Comparison of ENCODE assay signal across 8 cellular contexts in the genomic region with DNA sequence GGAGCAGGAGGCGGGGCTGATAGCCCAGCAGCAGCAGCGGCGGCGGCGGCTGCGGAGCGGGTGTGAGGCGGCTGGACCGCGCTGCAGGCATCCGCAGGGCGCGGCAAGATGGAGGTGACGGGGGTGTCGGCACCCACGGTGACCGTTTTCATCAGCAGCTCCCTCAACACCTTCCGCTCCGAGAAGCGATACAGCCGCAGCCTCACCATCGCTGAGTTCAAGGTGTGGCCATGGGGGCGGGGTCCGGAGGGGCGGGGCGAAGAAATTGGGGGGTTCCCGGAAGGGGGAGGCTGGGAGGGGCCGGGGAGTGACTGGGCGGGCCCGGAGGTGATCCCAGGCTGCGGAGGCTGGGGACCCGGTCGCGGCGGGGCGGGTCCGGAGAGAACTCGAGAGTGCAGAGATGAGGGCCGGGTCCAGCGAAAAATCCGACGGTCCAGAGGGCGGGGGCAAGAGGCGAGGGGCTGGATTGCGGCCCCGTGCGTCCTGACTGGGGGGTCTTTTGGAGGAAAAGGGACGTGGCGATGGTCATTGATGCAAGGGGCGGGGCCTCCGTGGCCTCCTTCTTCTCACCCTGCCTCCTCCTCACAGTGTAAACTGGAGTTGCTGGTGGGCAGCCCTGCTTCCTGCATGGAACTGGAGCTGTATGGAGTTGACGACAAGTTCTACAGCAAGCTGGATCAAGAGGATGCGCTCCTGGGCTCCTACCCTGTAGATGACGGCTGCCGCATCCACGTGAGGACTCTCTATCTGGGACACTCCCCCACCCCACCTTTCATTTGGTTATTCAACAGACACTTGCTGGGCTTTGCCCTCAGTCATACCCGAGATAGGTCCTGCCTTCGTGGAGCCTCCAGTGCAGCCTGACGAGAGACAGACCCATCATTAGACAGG. TPM values are rescaled to one million over a fixed set of nuclear protein-coding genes. Genes with fewer than 3 reads are reported as not detected.
DNase-seq lines count a peak whose midpoint lies in the region; ATAC-seq and TF ChIP-seq lines count a peak whose summit lies in the region.

A gene with protein sequence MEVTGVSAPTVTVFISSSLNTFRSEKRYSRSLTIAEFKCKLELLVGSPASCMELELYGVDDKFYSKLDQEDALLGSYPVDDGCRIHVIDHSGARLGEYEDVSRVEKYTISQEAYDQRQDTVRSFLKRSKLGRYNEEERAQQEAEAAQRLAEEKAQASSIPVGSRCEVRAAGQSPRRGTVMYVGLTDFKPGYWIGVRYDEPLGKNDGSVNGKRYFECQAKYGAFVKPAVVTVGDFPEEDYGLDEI (plus strand): TSS at position 16 of the 891 bp plus-strand sequence. CDS start 93 bp downstream, at position 109.

- WGBS in thymus = 10% methylated on average over 59 of the region's 59 CpGs

- H3K27ac ChIP-seq in neutrophil = peak within 1 kb of the TSS; percentile 81
- H3K27ac ChIP-seq in thymus (ENCODE audit: low read depth) = peak within 1 kb of the TSS; percentile 98

- DNase-seq in GM12864 (ENCODE audit: low read depth) (no peak), NT2/D1 (ENCODE audit: low read depth, low spot score) (no peak), fibroblast of mammary gland (ENCODE audit: low read depth) (peak; percentile 31), GOT3 (lab: John Stamatoyannopoulos, UW) (no peak)
- DNase-seq in activated T-cell treated with anti-CD3 and anti-CD28 coated beads, Interleukin-2, amount 50 U/mL, for 1 hour = peak; percentile 92

- TF ChIP-seq CTCF in GM12864 (IDR thresholded peaks at IDR 0.05; ENCODE audit: low read depth, low read length, missing control alignments) (no peak), fibroblast of mammary gland (conservative IDR thresholded peaks at IDR 0.05; ENCODE audit: control insufficient read depth, insufficient read depth, low read depth, low read length) (no peak), neutrophil (IDR thresholded peaks at IDR 0.05) (no peak)

- no peaks in the 10 kb centered on the region for H3K9me3 ChIP-seq in NT2/D1 (ENCODE audit: insufficient read depth, low read length)
- H3K9me3 ChIP-seq in neutrophil = no peaks in the 10 kb centered on the region
- no peaks in the 10 kb centered on the region for H3K9me3 ChIP-seq in thymus (ENCODE audit: control insufficient read depth)

- H3K4me3 ChIP-seq in GM12864 (ENCODE audit: low read depth, low read length) = peak within 1 kb of the TSS; percentile 69
- peak within 1 kb of the TSS; percentile 78 for H3K4me3 ChIP-seq in NT2/D1 (ENCODE audit: insufficient read length, low read depth)
- H3K4me3 ChIP-seq in fibroblast of mammary gland (ENCODE audit: control insufficient read depth, low read depth, low read length) = peak within 1 kb of the TSS; percentile 92
- H3K4me3 ChIP-seq in neutrophil (ENCODE audit: low read depth in 1 of 2, low read length in 1 of 2) = peak within 1 kb of the TSS; percentile 89 to 93
- peak within 1 kb of the TSS; percentile 84 for H3K4me3 ChIP-seq in thymus (ENCODE audit: low read length)

- H3K27me3 ChIP-seq in NT2/D1 (ENCODE audit: insufficient read depth, insufficient read length) (no peaks in the 10 kb centered on the region), neutrophil (no peaks in the 10 kb centered on the region), thymus (ENCODE audit: control insufficient read depth, insufficient read depth) (no peaks in the 10 kb centered on the region)

- H3K9ac ChIP-seq in NT2/D1 (ENCODE audit: insufficient read length, low read depth) = peak within 1 kb of the TSS; percentile 91

- peaks cover 46% of the 10 kb centered on the region for H3K36me3 ChIP-seq in NT2/D1 (ENCODE audit: insufficient read depth, insufficient read length, low read length)
- peaks cover 51% of the 10 kb centered on the region for H3K36me3 ChIP-seq in neutrophil
- peaks cover 47% of the 10 kb centered on the region for H3K36me3 ChIP-seq in thymus (ENCODE audit: control insufficient read depth, insufficient read depth)

- H3K4me1 ChIP-seq in NT2/D1 (ENCODE audit: insufficient read depth, insufficient read length) (peaks cover 30% of the 10 kb centered on the region), neutrophil (ENCODE audit: control insufficient read depth in 1 of 2, insufficient read depth in 1 of 2, low read depth in 1 of 2, low read length in 1 of 2) (peaks cover 27 to 32% of the 10 kb centered on the region in 2 experiments), thymus (ENCODE audit: control insufficient read depth, insufficient read depth, low read length) (peaks cover 13% of the 10 kb centered on the region)

- peak; percentile 33 for ATAC-seq in HG02588 (IDR thresholded peaks at IDR 0.05; ENCODE audit: unreplicated experiment)

RNA-seq across cellular contexts. Expression of the gene that starts here (rescaled TPM):
- 159 TPM for polyA plus RNA-seq in thymus

Comparison
In these comparisons a context has a peak if more than half of its experiments do, and no peak if none do; other contexts are left out.
1. DNase-seq: peak in activated T-cell treated with anti-CD3 and anti-CD28 coated beads, Interleukin-2, amount 50 U/mL, for 1 hour (single experiment) and fibroblast of mammary gland (single experiment); none in GM12864 (single experiment), NT2/D1 (single experiment) and GOT3 (single experiment).
2. Peak in every context shown above with its lines, with median percentiles within 50 percentile points of each other: H3K4me3 ChIP-seq.